Comparison of ENCODE assay signal across 9 cellular contexts in the genomic region with DNA sequence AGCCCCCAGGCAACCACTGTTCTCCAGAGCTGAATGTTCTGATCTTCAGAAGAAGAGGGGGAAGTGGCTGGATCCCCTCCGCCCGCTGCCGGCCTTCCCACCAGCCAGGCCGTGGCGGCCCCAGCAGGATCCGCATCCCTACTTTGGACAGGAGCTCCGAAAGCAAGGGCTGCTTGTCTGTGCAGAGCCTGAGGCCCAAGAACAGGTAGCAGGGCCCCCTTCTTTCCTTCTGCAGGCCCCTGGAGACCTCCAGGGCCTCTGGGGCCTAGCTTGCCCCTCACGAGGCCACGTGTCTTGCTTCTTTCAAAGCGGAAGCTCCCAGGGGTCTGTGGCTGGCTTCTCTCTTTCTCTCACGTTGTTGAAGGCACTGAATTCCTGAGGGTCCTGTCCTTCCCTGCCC. TPM values are rescaled to one million over a fixed set of nuclear protein-coding genes. Genes with fewer than 3 reads are reported as not detected.
DNase-seq lines count a peak whose midpoint lies in the region; ATAC-seq, FAIRE-seq and TF ChIP-seq lines count a peak whose summit lies in the region.
"Had no signal": no experiment of that assay in that cellular context is flagged by ENCODE, and none has a peak within 500 bp of the region (broad histone marks: within the 10 kb centered on the region; RNA-seq: fewer than 3 reads in every experiment).

No MANE protein-coding gene starts in this region.

- no peaks in the 10 kb centered on the region for H4K20me1 ChIP-seq in K562 (replicated peaks; ENCODE audit: control insufficient read depth, insufficient read depth, low read length)
- no peaks in the 10 kb centered on the region for H4K20me1 ChIP-seq in osteoblast (ENCODE audit: insufficient read depth, low read length)

- no peak for TF ChIP-seq RAD21 in K562 (CRISPR knock-in tag; conservative IDR thresholded peaks at IDR 0.05 in 1 of 2, IDR thresholded peaks at IDR 0.05 in 1 of 2)

- H3K27ac ChIP-seq in K562 (ENCODE audit: extremely low read depth, low read depth, low read length): peak overlapping the region; percentile 28; the same call in 2 of the 3 replicates
- no peak overlapping the region for H3K27ac ChIP-seq in osteoblast (ENCODE audit: low read depth, low read length)

- no TSS peak for BruUV-seq in K562 (replicated peaks; lab: Mats Ljungman, UMichigan)

- H2AFZ ChIP-seq in K562 (ENCODE audit: low read depth, low read length) (peak overlapping the region; percentile 93), osteoblast (ENCODE audit: low read length) (peak overlapping the region; percentile 63)

- POLR2A ChIA-PET in K562 (lab: Yijun Ruan, JAX): interaction anchor here (0.6 kb wide), 2 partner anchors 9 to 48 kb away, joined by 3 read pairs; no protein-coding TSS in a partner anchor

- H3K27me3 ChIP-seq in K562 (ENCODE audit: control insufficient read depth in 2 of 2, insufficient read depth in 2 of 2, low read length in 2 of 2) (no peaks in the 10 kb centered on the region), osteoblast (ENCODE audit: insufficient read depth, low read length) (no peaks in the 10 kb centered on the region)

- TF ChIP-seq CTCF in GM12864 (IDR thresholded peaks at IDR 0.05; ENCODE audit: low read depth, low read length, missing control alignments) (no peak), K562 (IDR thresholded peaks at IDR 0.05 in 2 of 3, conservative IDR thresholded peaks at IDR 0.05 in 1 of 3; ENCODE audit: insufficient read depth in 2 of 3, low read depth in 1 of 3, low read length in 3 of 3) (no peak), osteoblast (IDR thresholded peaks at IDR 0.05; ENCODE audit: extremely low read depth, low read depth, low read length) (no peak)

- H3K9ac ChIP-seq in K562 (ENCODE audit: insufficient read depth in 1 of 2, low read depth in 2 of 2, low read length in 2 of 2): peak overlapping the region; percentile 38 to 83; a peak in 3 of 4 replicates

- ATAC-seq in HG02759 (IDR thresholded peaks at IDR 0.05; ENCODE audit: unreplicated experiment) (peak; percentile 25), K562 (no peak), HG03139 (IDR thresholded peaks at IDR 0.05; ENCODE audit: unreplicated experiment) (no peak)

- intact Hi-C loops in K562 (cut with micrococcal nuclease): loop anchor here (10.0 kb wide), 1 partner anchor 363 kb away; no protein-coding TSS in a partner anchor

- H3K79me2 ChIP-seq in K562 (ENCODE audit: control insufficient read depth, insufficient read depth, low read length) (no peaks in the 10 kb centered on the region), osteoblast (ENCODE audit: insufficient read depth, low read length) (no peaks in the 10 kb centered on the region)

- no peak for TF ChIP-seq POLR2A in K562 (conservative IDR thresholded peaks at IDR 0.05)

- no peak for DNase-seq in GM12864 (ENCODE audit: low read depth)
- DNase-seq in K562 (ENCODE audit: extremely low read depth in 1 of 4, low spot score in 3 of 4): no peak
- no peak for DNase-seq in osteoblast (ENCODE audit: insufficient read length, low spot score, missing footprints)
- no peak for DNase-seq in H4 (ENCODE audit: low spot score)
- no peak for DNase-seq in DMS 273 (lab: John Stamatoyannopoulos, UW; ENCODE audit: unreplicated experiment)
- DNase-seq in ecto neural progenitor cell (ENCODE audit: low spot score): no peak
- DNase-seq: kidney glomerular epithelial cell had no signal

- FAIRE-seq in K562 (lab: Jason Lieb, UNC): no peak

- H3K9me1 ChIP-seq in K562 (ENCODE audit: control insufficient read depth, insufficient read depth, low read length): peaks cover 2% of the 10 kb centered on the region

- CTCF ChIA-PET in K562 (lab: Yijun Ruan, JAX; ENCODE audit: low intra/inter-chr PET ratio): no interaction called here

- no peak for TF ChIP-seq EP300 in K562 (IDR thresholded peaks at IDR 0.05; ENCODE audit: low read length)

- H3K36me3 ChIP-seq in K562 (ENCODE audit: control insufficient read depth, insufficient read depth, low read length): no peaks in the 10 kb centered on the region
- peaks cover 2% of the 10 kb centered on the region for H3K36me3 ChIP-seq in osteoblast (ENCODE audit: insufficient read depth, low read length)

- in situ Hi-C loops in K562 (cut with MboI): no loop called here

- H3K4me3 ChIP-seq in GM12864 (ENCODE audit: low read depth, low read length) (peak overlapping the region; percentile 60), K562 (no peak overlapping the region), osteoblast (ENCODE audit: insufficient read depth, low read length) (no peak overlapping the region)

- H3K9me3 ChIP-seq in K562 (replicated peaks; ENCODE audit: control insufficient read depth, insufficient read depth, low read depth, low read length) (no peaks in the 10 kb centered on the region; the same call in 1 of the 2 replicates), osteoblast (ENCODE audit: low read depth, low read length) (no peaks in the 10 kb centered on the region)

- H3K4me1 ChIP-seq in K562 (replicated peaks in 1 of 2; ENCODE audit: control insufficient read depth in 2 of 2, insufficient read depth in 2 of 2, low read length in 2 of 2): peaks cover 16 to 42% of the 10 kb centered on the region in 2 experiments; a peak in 4 of 5 replicates
- peaks cover 30% of the 10 kb centered on the region for H3K4me1 ChIP-seq in osteoblast (ENCODE audit: insufficient read depth, low read length)

- WGBS in K562 (ENCODE audit: insufficient coverage, low coverage, missing lambda C conversion rate): 79% methylated on average over 7 of the region's 11 CpGs

- H3K4me2 ChIP-seq in K562 (ENCODE audit: insufficient read depth, low read length): peak overlapping the region; percentile 64; the same call in 1 of the 2 replicates
- H3K4me2 ChIP-seq in osteoblast (ENCODE audit: insufficient read depth, low read length): no peak overlapping the region

TF ChIP-seq in K562, 482 proteins besides CTCF, POLR2A, EP300 and RAD21:
- peak; percentile 76 for TF ChIP-seq ZFX (CRISPR knock-in tag; IDR thresholded peaks at IDR 0.05)
- TF ChIP-seq ZBTB17 (CRISPR knock-in tag; IDR thresholded peaks at IDR 0.05): no peak
- TF ChIP-seq ATF3 (IDR thresholded peaks at IDR 0.05): peak; percentile 28; the same call in 1 of the 2 replicates
- TF ChIP-seq ATF3 (CRISPR knock-in tag; conservative IDR thresholded peaks at IDR 0.05): no peak
- TF ChIP-seq PCBP2 (IDR thresholded peaks at IDR 0.05; ENCODE audit: low read depth, low read length, poor library complexity, severe bottlenecking): no peak

RNA-seq across cellular contexts. Expression of gene PGF, which starts 13.2 kb away (rescaled TPM):
- 0.23 and 0.65 TPM in 2 replicates for total RNA-seq in K562 (2011; cell fraction: chromatin; rRNA removed; ENCODE audit: low replicate concordance)
- 0.79 and 1.2 TPM in 2 replicates for total RNA-seq in K562 (2011; cell fraction: nucleolus; rRNA removed)
- total RNA-seq in K562 (2011; cell fraction: nucleoplasm; rRNA removed): 0.51 and 0.69 TPM in 2 replicates
- total RNA-seq in K562 (2014; rRNA removed) (0.18 and 0.90 TPM in 2 replicates), K562 (2014; rRNA removed; fragmentation: Illumina TruSeq; extraction: Trizol) (0.22 and 0.32 TPM in 2 replicates), K562 (2015; rRNA removed; fragmentation: Illumina TruSeq; extraction: Trizol) (0.11 and 0.34 TPM in 2 replicates), K562 (2021) (0.29 and 0.44 TPM in 2 replicates), osteoblast (16.3 and 24.5 TPM in 2 replicates)
- polyA plus RNA-seq in K562 (2011; rRNA removed) (0.14 and 0.20 TPM in 2 replicates), K562 (2014; fragmentation: Illumina TruSeq; extraction: Trizol) (0.18 and 0.54 TPM in 2 replicates), K562 (2014; fragmentation: Nextera tagmentation; extraction: Ambion mirVana) (under 1 TPM; 0.04 to 0.07 TPM), K562 (2014; rRNA removed) (0.30 and 0.66 TPM in 2 replicates)
- 0.03 and 0.07 TPM in 2 replicates for polyA plus RNA-seq in K562 (2011; cell fraction: cytosol; rRNA removed)
- polyA plus RNA-seq in K562 (2011; cell fraction: nucleus; rRNA removed): 0.06 and 0.31 TPM in 2 replicates
- 0.10 and 0.29 TPM in 2 replicates for polyA plus RNA-seq in K562 (2012)
- polyA minus RNA-seq in K562 (2011; rRNA and poly(A)+ RNA removed): 0.06 and 0.14 TPM in 2 replicates
- not detected in 2 replicates for polyA minus RNA-seq in K562 (2011; cell fraction: cytosol; rRNA and poly(A)+ RNA removed)
- 0.22 and 0.40 TPM in 2 replicates for polyA minus RNA-seq in K562 (2011; cell fraction: nucleus; rRNA and poly(A)+ RNA removed)
- 2.6 and 3.1 TPM in 2 replicates for total RNA-seq in H4 (2014; rRNA removed; shearing (Covaris generic))

RNA-seq across cellular contexts. Expression of gene RPS6KL1, which starts 19.1 kb away (rescaled TPM):
- 43.9 and 107 TPM in 2 replicates for total RNA-seq in K562 (2011; cell fraction: chromatin; rRNA removed; ENCODE audit: low replicate concordance)
- total RNA-seq in K562 (2011; cell fraction: nucleolus; rRNA removed): 48.3 and 51.7 TPM in 2 replicates
- total RNA-seq in K562 (2011; cell fraction: nucleoplasm; rRNA removed): 33.6 and 36.7 TPM in 2 replicates
- 10.6 and 11.1 TPM in 2 replicates for total RNA-seq in K562 (2014; rRNA removed)
- 8.1 and 8.2 TPM in 2 replicates for total RNA-seq in K562 (2014; rRNA removed; fragmentation: Illumina TruSeq; extraction: Trizol)
- total RNA-seq in K562 (2015; rRNA removed; fragmentation: Illumina TruSeq; extraction: Trizol): 5.7 and 5.8 TPM in 2 replicates
- total RNA-seq in K562 (2021): 13.6 and 15.5 TPM in 2 replicates
- polyA plus RNA-seq in K562 (2011; rRNA removed): 6.8 and 8.3 TPM in 2 replicates
- polyA plus RNA-seq in K562 (2011; cell fraction: cytosol; rRNA removed): 4.3 and 6.7 TPM in 2 replicates
- 19.3 and 36.6 TPM in 2 replicates for polyA plus RNA-seq in K562 (2011; cell fraction: nucleus; rRNA removed)
- 5.5 and 6.8 TPM in 2 replicates for polyA plus RNA-seq in K562 (2012)
- polyA plus RNA-seq in K562 (2014; fragmentation: Illumina TruSeq; extraction: Trizol): 7.7 and 8.6 TPM in 2 replicates
- 1 to 10 TPM in 1 of 2 experiments, under 1 TPM in 1; 0.91 to 1.8 TPM for polyA plus RNA-seq in K562 (2014; fragmentation: Nextera tagmentation; extraction: Ambion mirVana)
- 10.2 and 11.6 TPM in 2 replicates for polyA plus RNA-seq in K562 (2014; rRNA removed)
- polyA minus RNA-seq in K562 (2011; rRNA and poly(A)+ RNA removed): 10.8 and 14.4 TPM in 2 replicates
- polyA minus RNA-seq in K562 (2011; cell fraction: cytosol; rRNA and poly(A)+ RNA removed): 4.2 and 4.9 TPM in 2 replicates
- 12.8 and 15.6 TPM in 2 replicates for polyA minus RNA-seq in K562 (2011; cell fraction: nucleus; rRNA and poly(A)+ RNA removed)
- 0.29 and 0.36 TPM in 2 replicates for total RNA-seq in osteoblast
- total RNA-seq in H4 (2014; rRNA removed; shearing (Covaris generic)): not detected in 2 replicates
